Comparison of ENCODE assay signal across 11 cellular contexts in genomic region chr7:158229945-158230344, GRCh38.
"Had no signal": no experiment of that assay in that cellular context is flagged by ENCODE, and none has a peak within 500 bp of the region (broad histone marks: within the 10 kb centered on the region; RNA-seq: fewer than 3 reads in every experiment).

No MANE protein-coding gene starts in this region.

- H3K4me1 ChIP-seq: adrenal gland, ascending aorta, breast epithelium had no signal

- H3K36me3 ChIP-seq: adrenal gland, ascending aorta, brain microvascular endothelial cell, breast epithelium, cardiac muscle cell had no signal

- H3K9me3 ChIP-seq: adrenal gland, body of pancreas had no signal

- H3K27ac ChIP-seq: adrenal gland, ascending aorta, body of pancreas, brain microvascular endothelial cell, breast epithelium, cardiac muscle cell had no signal

- ATAC-seq: activated naive CD4-positive, alpha-beta T cell treated with anti-CD3 and anti-CD28 coated beads, Interleukin-2, amount 50 U/mL, for 72 hours; activated naive CD8-positive, alpha-beta T cell treated with anti-CD3 and anti-CD28 coated beads, Interleukin-2, amount 50 U/mL, for 24 hours; activated T-cell treated with anti-CD3 and anti-CD28 coated beads, Interleukin-2, amount 50 U/mL, for 4 hours; activated T-cell treated with anti-CD3 and anti-CD28 coated beads, Interleukin-2, amount 50 U/mL, for 72 hours; activated T-helper 17 cell treated with anti-CD3 and anti-CD28 coated beads, Interleukin-2, amount 50 U/mL, for 72 hours; body of pancreas had no signal

- H3K4me3 ChIP-seq: adrenal gland, ascending aorta, body of pancreas, breast epithelium, cardiac muscle cell had no signal
